ENCODE assay signal across 22 cellular contexts in genomic region chr15:90044916-90045371, GRCh38. TPM values are rescaled to one million over a fixed set of nuclear protein-coding genes. Genes with fewer than 3 reads are reported as not detected.
DNase-seq lines count a peak whose midpoint lies in the region; ATAC-seq and TF ChIP-seq lines count a peak whose summit lies in the region.
"Had no signal": no experiment of that assay in that cellular context is flagged by ENCODE, and none has a peak within 500 bp of the region (broad histone marks: within the 10 kb centered on the region; RNA-seq: fewer than 3 reads in every experiment).

No MANE protein-coding gene starts in this region.

- H3K27ac Mint-ChIP-seq in MCF 10A (ENCODE audit: low read depth, unreplicated experiment) = peak overlapping the region; percentile 50
- peak overlapping the region; percentile 27 for H3K27ac Mint-ChIP-seq in activated T-helper 1 cell treated with anti-CD3 and anti-CD28 coated beads, Interleukin-12 subunit alpha, Interleukin-12 subunit beta, Interleukin-2, Interleukin-4 antibody, amounts not matched to agents 30 ng/mL and 10 ng/mL and 1 ng/mL, durations not matched to agents 14 hours and 24 hours and 36 hours
- H3K27ac Mint-ChIP-seq: CD4-positive, alpha-beta T cell; T-helper 1 cell treated with Interleukin-12 subunit alpha and Interleukin-12 subunit beta and Interleukin-4 antibody, amounts not matched to agents 30 μg/mL and 1 μg/mL, for 36 hours had no signal

- no peak overlapping the region for H3K4me3 Mint-ChIP-seq in MCF 10A (ENCODE audit: unreplicated experiment)
- H3K4me3 Mint-ChIP-seq in activated T-helper 1 cell treated with anti-CD3 and anti-CD28 coated beads, Interleukin-12 subunit alpha, Interleukin-12 subunit beta, Interleukin-2, Interleukin-4 antibody, amounts not matched to agents 30 ng/mL and 10 ng/mL and 1 ng/mL, durations not matched to agents 14 hours and 24 hours and 36 hours = no peak overlapping the region
- H3K4me3 Mint-ChIP-seq: CD4-positive, alpha-beta T cell; T-helper 1 cell treated with Interleukin-12 subunit alpha and Interleukin-12 subunit beta and Interleukin-4 antibody, amounts not matched to agents 30 μg/mL and 1 μg/mL, for 36 hours had no signal

- TF ChIP-seq POLR2A in breast epithelium (IDR thresholded peaks at IDR 0.05) (no peak), thyroid gland (IDR thresholded peaks at IDR 0.05) (no peak)

- peaks cover 43% of the 10 kb centered on the region for H3K4me1 Mint-ChIP-seq in MCF 10A (ENCODE audit: insufficient read depth, unreplicated experiment)
- H3K4me1 Mint-ChIP-seq in activated T-helper 1 cell treated with anti-CD3 and anti-CD28 coated beads, Interleukin-12 subunit alpha, Interleukin-12 subunit beta, Interleukin-2, Interleukin-4 antibody, amounts not matched to agents 30 ng/mL and 10 ng/mL and 1 ng/mL, durations not matched to agents 14 hours and 24 hours and 36 hours (ENCODE audit: low read depth) = peaks cover 20% of the 10 kb centered on the region

- H3K27ac ChIP-seq in breast epithelium (peak overlapping the region in 1 of 2 donors; percentile 92), thyroid gland (peak overlapping the region in 2 of 3 donors; percentile 91 to 93)
- H3K27ac ChIP-seq: GM23248 had no signal

- H3K9me3 ChIP-seq in breast epithelium (no peaks in the 10 kb centered on the region), thyroid gland (no peaks in the 10 kb centered on the region)

- no peak overlapping the region for H3K4me3 ChIP-seq in breast epithelium
- H3K4me3 ChIP-seq in thyroid gland (replicated peaks in 1 of 3) = no peak overlapping the region
- H3K4me3 ChIP-seq: GM23248 had no signal

- H3K36me3 Mint-ChIP-seq in MCF 10A (ENCODE audit: insufficient read depth, unreplicated experiment) = peaks cover 6% of the 10 kb centered on the region
- H3K36me3 Mint-ChIP-seq in activated T-helper 1 cell treated with anti-CD3 and anti-CD28 coated beads, Interleukin-12 subunit alpha, Interleukin-12 subunit beta, Interleukin-2, Interleukin-4 antibody, amounts not matched to agents 30 ng/mL and 10 ng/mL and 1 ng/mL, durations not matched to agents 14 hours and 24 hours and 36 hours (ENCODE audit: low read depth) = no peaks in the 10 kb centered on the region

- ATAC-seq in HG02938 (IDR thresholded peaks at IDR 0.05; ENCODE audit: unreplicated experiment) = no peak
- ATAC-seq: HepG2, right cardiac atrium had no signal

- H3K36me3 ChIP-seq in breast epithelium (no peaks in the 10 kb centered on the region), thyroid gland (no peaks in the 10 kb centered on the region)

- CTCF ChIA-PET in MCF 10A (lab: Yijun Ruan, JAX) = interaction anchor here (0.9 kb wide), 1 partner anchor 24 kb away, joined by 3 read pairs; no protein-coding TSS in a partner anchor

- TF ChIP-seq CTCF in MCF 10A (IDR thresholded peaks at IDR 0.05; ENCODE audit: unreplicated experiment) (no peak), breast epithelium (IDR thresholded peaks at IDR 0.05) (no peak), thyroid gland (IDR thresholded peaks at IDR 0.05) (no peak)

- WGBS in thyroid gland, 2 donors = 66 to 81% methylated on average over 4 of the region's 4 CpGs

- DNase-seq in MCF 10A (ENCODE audit: unreplicated experiment) = no peak
- DNase-seq in breast epithelium (ENCODE audit: low spot score in 2 of 2) = no peak
- DNase-seq in activated T-helper 1 cell treated with anti-CD3 and anti-CD28 coated beads, Interleukin-12 subunit alpha, Interleukin-12 subunit beta, Interleukin-2, Interleukin-4 antibody, amounts not matched to agents 30 ng/mL and 10 ng/mL and 1 ng/mL, durations not matched to agents 14 hours and 24 hours and 36 hours (ENCODE audit: low spot score) = no peak
- peak; percentile 32 for DNase-seq in kidney glomerular epithelial cell (lab: John Stamatoyannopoulos, UW)
- peak; percentile 46 to 58 for DNase-seq in thyroid gland
- DNase-seq in activated gamma-delta T cell (lab: John Stamatoyannopoulos, UW) = no peak
- DNase-seq in NOMO-1 treated with DMSO at 0.1 percent for 48 hours (lab: John Stamatoyannopoulos, UW; ENCODE audit: unreplicated experiment) = no peak
- DNase-seq: activated CD4-positive, CD25-positive, alpha-beta regulatory T cell; CD4-positive, alpha-beta T cell; DMS79 treated with DMSO at 0.1 percent for 48 hours; foreskin fibroblast; GM23248; NCI-H1694; occipital lobe; SHP77; stimulated activated CD4-positive, alpha-beta T cell treated with anti-CD3 and anti-CD28 coated beads, Interleukin-15, amount 100 ng/mL, for 24 hours; stimulated activated naive CD4-positive, alpha-beta T cell treated with Interleukin-2 at 50 U/mL for 16 hours; trophoblast cell had no signal

- no peaks in the 10 kb centered on the region for H3K27me3 Mint-ChIP-seq in MCF 10A (ENCODE audit: insufficient read depth, unreplicated experiment)
- H3K27me3 Mint-ChIP-seq in activated T-helper 1 cell treated with anti-CD3 and anti-CD28 coated beads, Interleukin-12 subunit alpha, Interleukin-12 subunit beta, Interleukin-2, Interleukin-4 antibody, amounts not matched to agents 30 ng/mL and 10 ng/mL and 1 ng/mL, durations not matched to agents 14 hours and 24 hours and 36 hours (ENCODE audit: insufficient read depth) = no peaks in the 10 kb centered on the region
- H3K27me3 Mint-ChIP-seq: CD4-positive, alpha-beta T cell had no signal

- peaks cover 0 to 5% of the 10 kb centered on the region in 2 donors for H3K4me1 ChIP-seq in breast epithelium
- H3K4me1 ChIP-seq in thyroid gland = peaks cover 25 to 45% of the 10 kb centered on the region in 2 donors

- BruUV-seq in MCF 10A (replicated peaks; lab: Mats Ljungman, UMichigan) = no TSS peak

- POLR2A ChIA-PET in MCF 10A (lab: Yijun Ruan, JAX) = interaction anchor here (0.6 to 1.0 kb wide), 3 partner anchors 10 to 25 kb away, joined by 3 read pairs; no protein-coding TSS in a partner anchor

- H3K27me3 ChIP-seq in breast epithelium = no peaks in the 10 kb centered on the region
- H3K27me3 ChIP-seq in thyroid gland = no peaks in the 10 kb centered on the region

- H3K9me3 Mint-ChIP-seq in MCF 10A (ENCODE audit: unreplicated experiment) = no peaks in the 10 kb centered on the region
- H3K9me3 Mint-ChIP-seq in activated T-helper 1 cell treated with anti-CD3 and anti-CD28 coated beads, Interleukin-12 subunit alpha, Interleukin-12 subunit beta, Interleukin-2, Interleukin-4 antibody, amounts not matched to agents 30 ng/mL and 10 ng/mL and 1 ng/mL, durations not matched to agents 14 hours and 24 hours and 36 hours = no peaks in the 10 kb centered on the region
- H3K9me3 Mint-ChIP-seq: CD4-positive, alpha-beta T cell; T-helper 1 cell treated with Interleukin-12 subunit alpha and Interleukin-12 subunit beta and Interleukin-4 antibody, amounts not matched to agents 30 μg/mL and 1 μg/mL, for 36 hours had no signal

- intact Hi-C loops in MCF 10A (cut with micrococcal nuclease) = no loop called here
- intact Hi-C loops in breast epithelium (cut with DNase I; ENCODE audit: low total_unique reads) = no loop called here
- intact Hi-C loops in activated T-helper 1 cell treated with anti-CD3 and anti-CD28 coated beads, Interleukin-12 subunit alpha, Interleukin-12 subunit beta, Interleukin-2, Interleukin-4 antibody, amounts not matched to agents 30 ng/mL and 10 ng/mL and 1 ng/mL, durations not matched to agents 14 hours and 24 hours and 36 hours (cut with micrococcal nuclease) = no loop called here
- intact Hi-C loops in thyroid gland (cut with DNase I) = no loop called here

RNA-seq across cellular contexts. Expression of gene ZNF710, which starts 43.8 kb away (rescaled TPM):
- total RNA-seq in MCF 10A (2022) (27.3 and 32.2 TPM in 2 replicates), breast epithelium (10 to 100 TPM in 2 of 3 donors, 1 to 10 TPM in 1; 4.0 to 14.4 (median 10.4) TPM), thyroid gland (10 to 100 TPM in 3 of 4 donors, 1 to 10 TPM in 1; 8.9 to 17.2 (median 11.5) TPM)
- total RNA-seq in activated T-helper 1 cell treated with anti-CD3 and anti-CD28 coated beads, Interleukin-12 subunit alpha, Interleukin-12 subunit beta, Interleukin-2, Interleukin-4 antibody, amounts not matched to agents 30 ng/mL and 10 ng/mL and 1 ng/mL, durations not matched to agents 14 hours and 24 hours and 36 hours = 22.6 and 23.1 TPM in 2 replicates

RNA-seq across cellular contexts. Expression of gene IDH2, which starts 57.3 kb away (rescaled TPM):
- total RNA-seq in MCF 10A (2022) (4.2 and 10.2 TPM in 2 replicates), breast epithelium (10 to 100 TPM; 29.9 to 73.5 (median 58.7) TPM), thyroid gland (10 to 100 TPM; 29.4 to 49.6 (median 33.5) TPM)
- 94.1 and 96.3 TPM in 2 replicates for total RNA-seq in activated T-helper 1 cell treated with anti-CD3 and anti-CD28 coated beads, Interleukin-12 subunit alpha, Interleukin-12 subunit beta, Interleukin-2, Interleukin-4 antibody, amounts not matched to agents 30 ng/mL and 10 ng/mL and 1 ng/mL, durations not matched to agents 14 hours and 24 hours and 36 hours

Comparison
In these comparisons a context has a peak if more than half of its experiments do, and no peak if none do; other contexts are left out.
1. DNase-seq: peak in kidney glomerular epithelial cell (single experiment) and thyroid gland (2 of 2); none in MCF 10A (single experiment), breast epithelium (0 of 2), activated T-helper 1 cell treated with anti-CD3 and anti-CD28 coated beads, Interleukin-12 subunit alpha, Interleukin-12 subunit beta, Interleukin-2, Interleukin-4 antibody, amounts not matched to agents 30 ng/mL and 10 ng/mL and 1 ng/mL, durations not matched to agents 14 hours and 24 hours and 36 hours (single experiment), activated gamma-delta T cell (single experiment) and NOMO-1 treated with DMSO at 0.1 percent for 48 hours (single experiment).